20 cellular contexts compared by ENCODE assay signal in genomic region chr14:90017371-90017770, GRCh38. TPM values are rescaled to one million over a fixed set of nuclear protein-coding genes. Genes with fewer than 3 reads are reported as not detected.
DNase-seq lines count a peak whose midpoint lies in the region; ATAC-seq and TF ChIP-seq lines count a peak whose summit lies in the region.
"Had no signal": no experiment of that assay in that cellular context is flagged by ENCODE, and none has a peak within 500 bp of the region (broad histone marks: within the 10 kb centered on the region; RNA-seq: fewer than 3 reads in every experiment).

No MANE protein-coding gene starts in this region.

- no peak overlapping the region for H3K9ac ChIP-seq in IMR-90 (ENCODE audit: low read depth, low read length)
- H3K9ac ChIP-seq: SK-N-SH had no signal

- H3K9me3 ChIP-seq in IMR-90 (ENCODE audit: control insufficient read depth, insufficient read depth, low read length) (no peaks in the 10 kb centered on the region), esophagus muscularis mucosa (no peaks in the 10 kb centered on the region)
- H3K9me3 ChIP-seq: SK-N-SH had no signal

- no TSS peak for BruUV-seq in IMR-90 (replicated peaks; lab: Mats Ljungman, UMichigan)

- H3K27me3 ChIP-seq in IMR-90 (ENCODE audit: control insufficient read depth, insufficient read depth, low read length) (no peaks in the 10 kb centered on the region), esophagus muscularis mucosa (no peaks in the 10 kb centered on the region)

- in situ Hi-C loops in IMR-90 (cut with MboI; ENCODE audit: low sequenced_read_pairs), result no loop called here

- H3K56ac ChIP-seq in IMR-90 (ENCODE audit: extremely low read depth, insufficient read depth, low read length), result no peak overlapping the region

- no peak overlapping the region for H2BK20ac ChIP-seq in IMR-90 (ENCODE audit: low read depth, low read length)

- no peaks in the 10 kb centered on the region; a peak in 1 of 4 replicates for H3K79me1 ChIP-seq in IMR-90 (ENCODE audit: low read depth in 1 of 2, low read length in 2 of 2)

- 69% methylated on average over 2 of the region's 4 CpGs; no CpG with 5 or more reads in 1 of the 2 experiments for WGBS in IMR-90 (ENCODE audit: extremely low coverage in 2 of 2, insufficient read length in 1 of 2), 2 experiments
- WGBS in esophagus muscularis mucosa, result 86% methylated on average over 4 of the region's 4 CpGs

- H2BK15ac ChIP-seq in IMR-90 (ENCODE audit: low read depth, low read length), result no peak overlapping the region

- peak; percentile 42; the same call in 1 of the 2 replicates for ATAC-seq in IMR-90 (ENCODE audit: low read depth)
- ATAC-seq: GM23338, Panc1 had no signal

- H3K27ac ChIP-seq in IMR-90 (ENCODE audit: insufficient read depth, low read length) (no peak overlapping the region), esophagus muscularis mucosa (replicated peaks in 1 of 4) (no peak overlapping the region)
- H3K27ac ChIP-seq: HL-60 had no signal

- no peak overlapping the region for H4K91ac ChIP-seq in IMR-90 (ENCODE audit: insufficient read depth, low read depth, low read length)

- no peak overlapping the region for H3K23ac ChIP-seq in IMR-90 (ENCODE audit: low read depth, low read length)

- H3K9me3 Mint-ChIP-seq in progenitor cell of endocrine pancreas (ENCODE audit: low read depth), result peaks cover 10% of the 10 kb centered on the region

- no peak for TF ChIP-seq RAD21 in IMR-90 (IDR thresholded peaks at IDR 0.05; ENCODE audit: low read length)

- no peaks in the 10 kb centered on the region for H4K20me1 ChIP-seq in IMR-90 (ENCODE audit: insufficient read depth, low read length)

- no peak overlapping the region for H3K18ac ChIP-seq in IMR-90 (ENCODE audit: low read depth, low read length)

- no peak overlapping the region for H2BK5ac ChIP-seq in IMR-90 (ENCODE audit: low read depth, low read length, poor library complexity, severe bottlenecking)

- dilution Hi-C loops in IMR-90 (cut with HindIII; ENCODE audit: low sequenced_read_pairs, unreplicated experiment), result no loop called here

- no peak overlapping the region for H3K14ac ChIP-seq in IMR-90 (replicated peaks; ENCODE audit: low read depth, low read length)

- peaks cover 3% of the 10 kb centered on the region; the same call in 1 of the 2 replicates for H3K9me1 ChIP-seq in IMR-90 (ENCODE audit: insufficient read depth, low read length)

- H3K36me3 Mint-ChIP-seq in progenitor cell of endocrine pancreas (ENCODE audit: insufficient read depth), result peaks cover 38% of the 10 kb centered on the region

- H2AK5ac ChIP-seq in IMR-90 (ENCODE audit: low read depth, low read length), result no peak overlapping the region

- TF ChIP-seq CTCF in IMR-90 (conservative IDR thresholded peaks at IDR 0.05; ENCODE audit: low read depth, low read length) (no peak), esophagus muscularis mucosa (IDR thresholded peaks at IDR 0.05) (no peak), progenitor cell of endocrine pancreas (IDR thresholded peaks at IDR 0.05; ENCODE audit: unreplicated experiment) (no peak)

- TF ChIP-seq POLR2A in IMR-90 (IDR thresholded peaks at IDR 0.05; ENCODE audit: low read depth, low read length) (no peak), esophagus muscularis mucosa (IDR thresholded peaks at IDR 0.05; ENCODE audit: low read depth) (no peak)

- H3K4me3 Mint-ChIP-seq in progenitor cell of endocrine pancreas (ENCODE audit: low read depth), result no peak overlapping the region
- H3K4me3 Mint-ChIP-seq: GM23338 had no signal

- H3K27me3 Mint-ChIP-seq in progenitor cell of endocrine pancreas, result no peaks in the 10 kb centered on the region

- H4K8ac ChIP-seq in IMR-90 (ENCODE audit: low read depth in 2 of 2, low read length in 2 of 2), result no peak overlapping the region

- H2BK120ac ChIP-seq in IMR-90 (ENCODE audit: low read depth, low read length), result no peak overlapping the region

- POLR2A ChIA-PET in IMR-90 (lab: Charles Lee; ENCODE audit: unreplicated experiment), result no interaction called here

- peak; percentile 50 for DNase-seq in EH (ENCODE audit: low read depth)
- DNase-seq in IMR-90, result peak; percentile 44
- DNase-seq in esophagus muscularis mucosa (ENCODE audit: extremely low spot score), result peak; percentile 34
- no peak for DNase-seq in progenitor cell of endocrine pancreas (ENCODE audit: low spot score, unreplicated experiment)
- no peak for DNase-seq in 8988T
- no peak for DNase-seq in DMS114 treated with DMSO at 0.1 percent for 48 hours (lab: John Stamatoyannopoulos, UW; ENCODE audit: unreplicated experiment)
- no peak for DNase-seq in superior temporal gyrus (ENCODE audit: extremely low spot score)
- DNase-seq: C1 segment of cervical spinal cord, DMS 273 treated with DMSO at 0.1 percent for 48 hours, NCI-H1105 treated with DMSO at 0.1 percent for 48 hours, NCI-H1694 treated with DMSO at 0.1 percent for 48 hours, NCI-H2107, NCI-H226, NCI-H524 treated with DMSO at 0.1 percent for 48 hours, SHP77, SK-N-SH had no signal

- H3K4me1 ChIP-seq in IMR-90 (ENCODE audit: control insufficient read depth, insufficient read depth, low read length), result no peaks in the 10 kb centered on the region
- H3K4me1 ChIP-seq in esophagus muscularis mucosa, result no peaks in the 10 kb centered on the region

- TF ChIP-seq EP300 in esophagus muscularis mucosa (IDR thresholded peaks at IDR 0.05), result no peak

- H4K5ac ChIP-seq in IMR-90 (ENCODE audit: low read depth, low read length), result no peak overlapping the region

- H3K4me1 Mint-ChIP-seq in progenitor cell of endocrine pancreas (ENCODE audit: low read depth), result peaks cover 16% of the 10 kb centered on the region
- H3K4me1 Mint-ChIP-seq: GM23338 had no signal

- H2AFZ ChIP-seq in IMR-90 (replicated peaks; ENCODE audit: low read length, poor library complexity), result no peak overlapping the region
- H2AFZ ChIP-seq: GM23338 had no signal

- CTCF ChIA-PET in IMR-90 (lab: Yijun Ruan, JAX), result interaction anchor here (0.6 to 1.1 kb wide), 2 partner anchors 26 to 259 kb away, joined by 3 to 4 read pairs; no protein-coding TSS in a partner anchor

- peaks cover 31% of the 10 kb centered on the region for H3K36me3 ChIP-seq in IMR-90 (ENCODE audit: control insufficient read depth, insufficient read depth, low read length)
- H3K36me3 ChIP-seq in esophagus muscularis mucosa, result peaks cover 10 to 78% (median 36%) of the 10 kb centered on the region in 4 donors

- no peak overlapping the region for H3K4me3 ChIP-seq in IMR-90 (ENCODE audit: insufficient read depth, low read depth, low read length)
- no peak overlapping the region for H3K4me3 ChIP-seq in esophagus muscularis mucosa
- H3K4me3 ChIP-seq: GM23338 had no signal

- H2AK9ac ChIP-seq in IMR-90 (replicated peaks; ENCODE audit: low read depth, low read length, poor library complexity), result no peak overlapping the region

- H3K27ac Mint-ChIP-seq in progenitor cell of endocrine pancreas, result peak overlapping the region; percentile 11
- H3K27ac Mint-ChIP-seq: GM23338 had no signal

- intact Hi-C loops in IMR-90 (cut with micrococcal nuclease), result no loop called here
- intact Hi-C loops in esophagus muscularis mucosa (cut with DNase I), result no loop called here

- no peak overlapping the region for H3K4me2 ChIP-seq in IMR-90 (ENCODE audit: low read depth, low read length)
- H3K4me2 ChIP-seq: GM23338, SK-N-SH had no signal

- no peak overlapping the region for H3K4ac ChIP-seq in IMR-90 (ENCODE audit: low read depth, low read length)

TF ChIP-seq in IMR-90, 13 proteins besides CTCF, POLR2A, EP300 and RAD21:
- TF ChIP-seq RFX5 (IDR thresholded peaks at IDR 0.05; ENCODE audit: low read depth, low read length) (no peak), BHLHE40 (IDR thresholded peaks at IDR 0.05; ENCODE audit: low read depth, low read length) (no peak), FOS (IDR thresholded peaks at IDR 0.05; ENCODE audit: low read depth, low read length) (no peak), MAZ (IDR thresholded peaks at IDR 0.05; ENCODE audit: borderline replicate concordance, low read depth, low read length) (no peak), MXI1 (IDR thresholded peaks at IDR 0.05; ENCODE audit: borderline replicate concordance, low read depth, low read length) (no peak), CHD1 (IDR thresholded peaks at IDR 0.05; ENCODE audit: low read depth, low read length) (no peak), RCOR1 (IDR thresholded peaks at IDR 0.05; ENCODE audit: insufficient replicate concordance, low read length) (no peak), SMC3 (IDR thresholded peaks at IDR 0.05; ENCODE audit: low read depth, low read length) (no peak), CEBPB (IDR thresholded peaks at IDR 0.05; ENCODE audit: low read depth, low read length) (no peak), NFE2L2 (IDR thresholded peaks at IDR 0.05; ENCODE audit: low read depth, low read length) (no peak), MAFK (IDR thresholded peaks at IDR 0.05; ENCODE audit: low read depth, low read length) (no peak)
- TF ChIP-seq, protein P1, sequence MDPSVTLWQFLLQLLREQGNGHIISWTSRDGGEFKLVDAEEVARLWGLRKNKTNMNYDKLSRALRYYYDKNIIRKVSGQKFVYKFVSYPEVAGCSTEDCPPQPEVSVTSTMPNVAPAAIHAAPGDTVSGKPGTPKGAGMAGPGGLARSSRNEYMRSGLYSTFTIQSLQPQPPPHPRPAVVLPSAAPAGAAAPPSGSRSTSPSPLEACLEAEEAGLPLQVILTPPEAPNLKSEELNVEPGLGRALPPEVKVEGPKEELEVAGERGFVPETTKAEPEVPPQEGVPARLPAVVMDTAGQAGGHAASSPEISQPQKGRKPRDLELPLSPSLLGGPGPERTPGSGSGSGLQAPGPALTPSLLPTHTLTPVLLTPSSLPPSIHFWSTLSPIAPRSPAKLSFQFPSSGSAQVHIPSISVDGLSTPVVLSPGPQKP (IDR thresholded peaks at IDR 0.05; ENCODE audit: borderline replicate concordance, low read depth, low read length), result no peak
- TF ChIP-seq, protein P2, sequence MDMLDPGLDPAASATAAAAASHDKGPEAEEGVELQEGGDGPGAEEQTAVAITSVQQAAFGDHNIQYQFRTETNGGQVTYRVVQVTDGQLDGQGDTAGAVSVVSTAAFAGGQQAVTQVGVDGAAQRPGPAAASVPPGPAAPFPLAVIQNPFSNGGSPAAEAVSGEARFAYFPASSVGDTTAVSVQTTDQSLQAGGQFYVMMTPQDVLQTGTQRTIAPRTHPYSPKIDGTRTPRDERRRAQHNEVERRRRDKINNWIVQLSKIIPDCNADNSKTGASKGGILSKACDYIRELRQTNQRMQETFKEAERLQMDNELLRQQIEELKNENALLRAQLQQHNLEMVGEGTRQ (IDR thresholded peaks at IDR 0.05; ENCODE audit: low read depth, low read length), result no peak

RNA-seq across cellular contexts. Expression of gene KCNK13, which starts 44.4 kb away (rescaled TPM):
- total RNA-seq in IMR-90 (2012; rRNA removed) (not detected in 2 replicates), esophagus muscularis mucosa (under 1 TPM; 0.19 to 0.42 (median 0.28) TPM), progenitor cell of endocrine pancreas (not detected in 2 replicates)
- polyA plus RNA-seq in IMR-90 (2012; rRNA removed), result not detected in 2 replicates
- not detected in 2 replicates for polyA plus RNA-seq in IMR-90 (2012; cell fraction: cytosol; rRNA removed)
- polyA plus RNA-seq in IMR-90 (2012; cell fraction: nucleus; rRNA removed; ENCODE audit: low replicate concordance), result not detected in 2 replicates
- polyA plus RNA-seq: AG04450, SK-N-SH had no signal

Comparison
In these comparisons a context has a peak if more than half of its experiments do, and no peak if none do; other contexts are left out.
1. DNase-seq: peak in EH (single experiment), IMR-90 (single experiment) and esophagus muscularis mucosa (single experiment); none in progenitor cell of endocrine pancreas (single experiment), 8988T (single experiment), DMS114 treated with DMSO at 0.1 percent for 48 hours (single experiment) and superior temporal gyrus (single experiment).